ENCODE assay signal across 20 cellular contexts in genomic region chr19:58204566-58204965, GRCh38.
"Had no signal": no experiment of that assay in that cellular context is flagged by ENCODE, and none has a peak within 500 bp of the region (broad histone marks: within the 10 kb centered on the region; RNA-seq: fewer than 3 reads in every experiment).

No MANE protein-coding gene starts in this region.

- H3K27ac Mint-ChIP-seq: activated CD4-positive, alpha-beta memory T cell treated with anti-CD3 and anti-CD28 coated beads, Interleukin-2, amount 10 ng/mL, durations not matched to agents 7 days and 5 days; natural killer cell treated with Interleukin-12 subunit alpha and Interleukin-12 subunit beta and Interleukin-15 and Interleukin-18, amount 100 ng/mL, for 72 hours; progenitor cell of endocrine pancreas; stimulated activated memory B cell treated with anti-CD40 and anti-IgM and Interleukin-4, amounts not matched to agents 10 μg/mL and 1 μg/mL and 100 μg/mL, for 72 hours; T-helper 1 cell treated with Interleukin-12 subunit alpha and Interleukin-12 subunit beta and Interleukin-4 antibody, amounts not matched to agents 30 μg/mL and 1 μg/mL, for 36 hours had no signal

- H3K4me3 ChIP-seq: adrenal gland, right atrium auricular region, transverse colon had no signal

- H3K4me3 Mint-ChIP-seq: activated CD4-positive, alpha-beta memory T cell treated with anti-CD3 and anti-CD28 coated beads, Interleukin-2, amount 10 ng/mL, durations not matched to agents 7 days and 5 days; activated T-cell treated with anti-CD3 and anti-CD28 coated beads, Interleukin-2, amount 50 U/mL, for 4 hours; natural killer cell treated with Interleukin-12 subunit alpha and Interleukin-12 subunit beta and Interleukin-15 and Interleukin-18, amount 100 ng/mL, for 72 hours; stimulated activated memory B cell treated with anti-CD40 and anti-IgM and Interleukin-4, amounts not matched to agents 10 μg/mL and 1 μg/mL and 100 μg/mL, for 72 hours; T-helper 1 cell treated with Interleukin-12 subunit alpha and Interleukin-12 subunit beta and Interleukin-4 antibody, amounts not matched to agents 30 μg/mL and 1 μg/mL, for 36 hours had no signal

- FAIRE-seq: colon, islet of Langerhans had no signal

- DNase-seq: activated CD4-positive, alpha-beta memory T cell treated with anti-CD3 and anti-CD28 coated beads, Interleukin-2, amount 10 ng/mL, durations not matched to agents 7 days and 5 days; activated CD4-positive, alpha-beta T cell treated with anti-CD3 and anti-CD28 coated beads for 4 hours; activated effector memory CD4-positive, alpha-beta T cell treated with Interleukin-2 at 50 U/mL for 16 hours; activated naive CD4-positive, alpha-beta T cell treated with anti-CD3 and anti-CD28 coated beads, Interleukin-2, amount 50 U/mL, for 16 hours; activated T-cell treated with anti-CD3 and anti-CD28 coated beads, Interleukin-2, amount 50 U/mL, for 4 hours; adrenal gland; effector CD4-positive, alpha-beta T cell; foreskin melanocyte; mammary epithelial cell; occipital lobe; stimulated activated CD4-positive, alpha-beta T cell treated with anti-CD3 and anti-CD28 coated beads, Interleukin-2, amount 100 ng/mL, for 48 hours; transverse colon; WERI-Rb-1 had no signal

- H3K27me3 ChIP-seq: adrenal gland, right atrium auricular region, transverse colon had no signal

- H3K27me3 Mint-ChIP-seq: activated CD4-positive, alpha-beta memory T cell treated with anti-CD3 and anti-CD28 coated beads, Interleukin-2, amount 10 ng/mL, durations not matched to agents 7 days and 5 days; natural killer cell treated with Interleukin-12 subunit alpha and Interleukin-12 subunit beta and Interleukin-15 and Interleukin-18, amount 100 ng/mL, for 72 hours; progenitor cell of endocrine pancreas; stimulated activated memory B cell treated with anti-CD40 and anti-IgM and Interleukin-4, amounts not matched to agents 10 μg/mL and 1 μg/mL and 100 μg/mL, for 72 hours had no signal

- H3K4me1 ChIP-seq: adrenal gland, right atrium auricular region, transverse colon had no signal

- H3K4me1 Mint-ChIP-seq: activated CD4-positive, alpha-beta memory T cell treated with anti-CD3 and anti-CD28 coated beads, Interleukin-2, amount 10 ng/mL, durations not matched to agents 7 days and 5 days; stimulated activated memory B cell treated with anti-CD40 and anti-IgM and Interleukin-4, amounts not matched to agents 10 μg/mL and 1 μg/mL and 100 μg/mL, for 72 hours had no signal

- ATAC-seq: activated T-cell treated with anti-CD3 and anti-CD28 coated beads, Interleukin-2, amount 50 U/mL, for 4 hours; natural killer cell treated with Interleukin-12 subunit alpha and Interleukin-12 subunit beta and Interleukin-15 and Interleukin-18, amount 100 ng/mL, for 72 hours; stimulated activated memory B cell treated with anti-CD40 and anti-IgM and Interleukin-4, amounts not matched to agents 10 μg/mL and 1 μg/mL and 100 μg/mL, for 72 hours had no signal

- H3K27ac ChIP-seq: adrenal gland, right atrium auricular region, transverse colon, WERI-Rb-1 had no signal
